ENCODE assay signal across 1 cellular context in genomic region chr7:134662166-134662870, GRCh38.
TF ChIP-seq lines count a peak whose summit lies in the region.

No MANE protein-coding gene starts in this region.

TF ChIP-seq in IMR-90, 13 proteins besides CTCF, POLR2A, EP300 and RAD21:
- TF ChIP-seq MAZ (IDR thresholded peaks at IDR 0.05; ENCODE audit: borderline replicate concordance, low read depth, low read length) (no peak), CHD1 (IDR thresholded peaks at IDR 0.05; ENCODE audit: low read depth, low read length) (no peak), BHLHE40 (IDR thresholded peaks at IDR 0.05; ENCODE audit: low read depth, low read length) (0 out of 2 replicates have a peak, but pooled peaks have one; percentile 42)
